In genomic region chr3:46615050-46615449, GRCh38 we compare ENCODE assay signal across 24 cellular contexts. TPM values are rescaled to one million over a fixed set of nuclear protein-coding genes. Genes with fewer than 3 reads are reported as not detected.
DNase-seq lines count a peak whose midpoint lies in the region; ATAC-seq and TF ChIP-seq lines count a peak whose summit lies in the region.
"Had no signal": no experiment of that assay in that cellular context is flagged by ENCODE, and none has a peak within 500 bp of the region (broad histone marks: within the 10 kb centered on the region; RNA-seq: fewer than 3 reads in every experiment).

No MANE protein-coding gene starts in this region.

- H3K4me3 ChIP-seq in esophagus muscularis mucosa (no peak overlapping the region), aorta (ENCODE audit: low read length in 2 of 2) (no peak overlapping the region), testis (no peak overlapping the region)
- H3K4me3 ChIP-seq: A549; BLaER1 treated with 17β-estradiol and CSF1 and Interleukin-3, amounts not matched to agents 10 nM and 100 nM; HAP-1 had no signal

- H3K27me3 ChIP-seq in esophagus muscularis mucosa (peaks cover 0 to 27% (median 0%) of the 10 kb centered on the region in 4 donors), aorta (ENCODE audit: control insufficient read depth in 1 of 2, insufficient read depth in 2 of 2, low read length in 1 of 2) (no peaks in the 10 kb centered on the region), testis (no peaks in the 10 kb centered on the region)
- H3K27me3 ChIP-seq: BE2C; BLaER1 treated with 17β-estradiol and CSF1 and Interleukin-3, amounts not matched to agents 10 nM and 100 nM had no signal

- TF ChIP-seq EP300 in esophagus muscularis mucosa (IDR thresholded peaks at IDR 0.05), result no peak

- 81% methylated on average over 6 of the region's 6 CpGs for WGBS in esophagus muscularis mucosa
- WGBS in aorta, 2 donors, result 79 to 80% methylated on average over 6 of the region's 6 CpGs
- WGBS in testis, 2 donors, result 88 to 92% methylated on average over 6 of the region's 6 CpGs

- H3K4me1 ChIP-seq in esophagus muscularis mucosa (no peaks in the 10 kb centered on the region), aorta (ENCODE audit: control insufficient read depth in 1 of 2, insufficient read depth in 2 of 2, low read length in 2 of 2) (no peaks in the 10 kb centered on the region), testis (no peaks in the 10 kb centered on the region)
- H3K4me1 ChIP-seq: A549, BE2C, HAP-1 had no signal

- peak; percentile 13 for ATAC-seq in aorta (ENCODE audit: low FRiP score)
- ATAC-seq: A549 had no signal

- no peak for TF ChIP-seq CTCF in esophagus muscularis mucosa (IDR thresholded peaks at IDR 0.05)
- no peak for TF ChIP-seq CTCF in testis (IDR thresholded peaks at IDR 0.05)

- peak; percentile 50 for DNase-seq in activated effector memory CD4-positive, alpha-beta T cell treated with anti-CD3 and anti-CD28 coated beads, Interleukin-2, amount 50 U/mL, for 16 hours
- no peak for DNase-seq in activated effector memory CD4-positive, alpha-beta T cell treated with Interleukin-2 at 50 U/mL for 16 hours
- DNase-seq in esophagus muscularis mucosa (ENCODE audit: extremely low spot score), result peak; percentile 45
- no peak for DNase-seq in aorta
- DNase-seq in HPDE6-E6E7 (ENCODE audit: extremely low spot score), result no peak
- no peak for DNase-seq in testis
- DNase-seq: 8988T; ACHN; AML-193; BE2C; Calu3; CD4-positive, alpha-beta T cell; CD8-positive, alpha-beta memory T cell; DMS53; DMS79 treated with DMSO at 0.1 percent for 48 hours; GF-D8; GOT3; HFFc6 had no signal

- H3K36me3 ChIP-seq in esophagus muscularis mucosa (no peaks in the 10 kb centered on the region), aorta (ENCODE audit: control insufficient read depth in 1 of 2, insufficient read depth in 2 of 2, low read length in 1 of 2) (no peaks in the 10 kb centered on the region), testis (ENCODE audit: low read depth, missing control alignments) (no peaks in the 10 kb centered on the region)
- H3K36me3 ChIP-seq: BE2C; BLaER1 treated with 17β-estradiol and CSF1 and Interleukin-3, amounts not matched to agents 10 nM and 100 nM; HAP-1 had no signal

- H3K27ac ChIP-seq in esophagus muscularis mucosa (replicated peaks in 1 of 4) (no peak overlapping the region), aorta (ENCODE audit: low read depth in 1 of 2, low read length in 2 of 2) (no peak overlapping the region), testis (no peak overlapping the region)
- H3K27ac ChIP-seq: A549; BLaER1 treated with 17β-estradiol and CSF1 and Interleukin-3, amounts not matched to agents 10 nM and 100 nM had no signal

- intact Hi-C loops in esophagus muscularis mucosa (cut with DNase I) (no loop called here), aorta (cut with DNase I) (no loop called here), testis (cut with DNase I; ENCODE audit: low total_unique reads) (no loop called here)

- H3K9me3 ChIP-seq in esophagus muscularis mucosa (no peaks in the 10 kb centered on the region), aorta (ENCODE audit: control insufficient read depth, low read length) (no peaks in the 10 kb centered on the region), testis (no peaks in the 10 kb centered on the region)
- H3K9me3 ChIP-seq: A549; BE2C; BLaER1 treated with 17β-estradiol and CSF1 and Interleukin-3, amounts not matched to agents 10 nM and 100 nM; HAP-1 had no signal

- TF ChIP-seq POLR2A in esophagus muscularis mucosa (IDR thresholded peaks at IDR 0.05; ENCODE audit: low read depth) (no peak), testis (IDR thresholded peaks at IDR 0.05) (no peak)

RNA-seq across cellular contexts. Expression of gene FAM240A, which starts 2.7 kb away (rescaled TPM):
- total RNA-seq in esophagus muscularis mucosa (not detected), aorta (not detected), testis (not detected)
- polyA plus RNA-seq in aorta (not detected), testis (ENCODE audit: insufficient read depth, low read depth, low replicate concordance) (not detected)
- total RNA-seq: Calu3; CD4-positive, alpha-beta T cell; CD8-positive, alpha-beta memory T cell; Daoy; G401; HFFc6 had no signal
- polyA plus RNA-seq: A549; CD14-positive monocyte; CD8-positive, alpha-beta memory T cell had no signal

RNA-seq across cellular contexts. Expression of gene LRRC2, which starts 48.9 kb away (rescaled TPM):
- under 1 TPM; 0.32 to 0.83 (median 0.55) TPM for total RNA-seq in esophagus muscularis mucosa
- 1 to 10 TPM in 1 of 2 donors, under 1 TPM in 1; 0.78 to 8.8 TPM for total RNA-seq in aorta
- polyA plus RNA-seq in aorta, result under 1 TPM; 0.03 to 0.13 TPM
- total RNA-seq in testis, result under 1 TPM; 0.71 to 0.99 TPM
- polyA plus RNA-seq in testis (ENCODE audit: insufficient read depth, low read depth, low replicate concordance), result 2.2 TPM
- total RNA-seq: Calu3, G401 had no signal
- polyA plus RNA-seq: A549; CD14-positive monocyte; CD8-positive, alpha-beta memory T cell had no signal

Comparison
In these comparisons a context has a peak if more than half of its experiments do, and no peak if none do; other contexts are left out.
1. DNase-seq: peak in activated effector memory CD4-positive, alpha-beta T cell treated with anti-CD3 and anti-CD28 coated beads, Interleukin-2, amount 50 U/mL, for 16 hours (single experiment) and esophagus muscularis mucosa (single experiment); none in activated effector memory CD4-positive, alpha-beta T cell treated with Interleukin-2 at 50 U/mL for 16 hours (single experiment), aorta (0 of 2), HPDE6-E6E7 (single experiment) and testis (single experiment).